14 cellular contexts compared by ENCODE assay signal in the genomic region with DNA sequence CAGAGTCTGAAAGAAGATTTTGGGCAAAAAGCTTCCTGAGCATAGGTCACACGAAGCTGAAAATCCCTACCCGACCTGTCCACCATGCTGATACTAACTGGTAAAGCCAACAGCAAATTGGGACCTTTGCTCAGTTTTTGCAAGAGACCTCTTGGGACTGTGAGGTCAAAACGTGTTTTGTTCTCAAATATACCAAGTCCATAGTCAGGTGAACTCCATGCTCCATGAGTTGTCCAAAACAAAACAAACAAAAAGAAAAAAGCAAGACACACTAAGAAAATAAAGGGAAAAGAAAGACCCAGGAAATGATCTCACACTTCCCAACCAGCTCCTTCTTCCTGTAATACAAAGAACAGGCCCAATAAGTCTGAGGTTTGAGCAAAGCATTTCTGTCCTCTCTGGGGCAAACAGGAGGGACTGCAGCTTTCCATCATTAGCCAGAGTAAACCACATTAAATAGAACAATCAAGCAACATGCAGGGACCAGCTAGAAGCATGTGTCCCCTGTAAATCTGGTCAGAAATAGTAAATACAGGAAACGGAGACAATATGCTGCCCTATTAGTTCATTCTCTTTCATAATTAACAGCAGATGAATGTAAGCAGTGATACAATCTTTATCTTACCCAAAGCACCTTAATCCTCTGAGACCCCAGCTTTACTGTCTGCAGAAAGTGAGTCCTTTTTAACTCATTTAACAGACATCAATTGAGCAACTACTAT.
DNase-seq lines count a peak whose midpoint lies in the region; TF ChIP-seq lines count a peak whose summit lies in the region.
"Had no signal": no experiment of that assay in that cellular context is flagged by ENCODE, and none has a peak within 500 bp of the region (broad histone marks: within the 10 kb centered on the region; RNA-seq: fewer than 3 reads in every experiment).

No MANE protein-coding gene starts in this region.

- WGBS in hepatocyte (ENCODE audit: low lambda C conversion rate, missing lambda C conversion rate): 61% methylated on average over 4 of the region's 4 CpGs

- BruUV-seq in MCF 10A (replicated peaks; lab: Mats Ljungman, UMichigan): no TSS peak

- no peaks in the 10 kb centered on the region for H3K9me3 Mint-ChIP-seq in MCF 10A (ENCODE audit: unreplicated experiment)
- H3K9me3 Mint-ChIP-seq: activated T-cell treated with anti-CD3 and anti-CD28 coated beads, Interleukin-2, amount 50 U/mL, for 24 hours; immature natural killer cell had no signal

- POLR2A ChIA-PET in MCF 10A (lab: Yijun Ruan, JAX): interaction anchor here (0.5 kb wide), 1 partner anchor 949 kb away, joined by 3 read pairs; no protein-coding TSS in a partner anchor

- no peaks in the 10 kb centered on the region for H4K20me1 ChIP-seq in hepatocyte (ENCODE audit: insufficient read depth, poor library complexity, severe bottlenecking)

- TF ChIP-seq POLR2A in breast epithelium (IDR thresholded peaks at IDR 0.05): no peak

- H3K27me3 ChIP-seq in breast epithelium (no peaks in the 10 kb centered on the region), hepatocyte (no peaks in the 10 kb centered on the region), HAP-1 (ENCODE audit: low read depth) (no peaks in the 10 kb centered on the region; the same call in 1 of the 2 replicates)
- H3K27me3 ChIP-seq: gastrocnemius medialis, suprapubic skin had no signal

- no peak overlapping the region for H3K4me3 Mint-ChIP-seq in MCF 10A (ENCODE audit: unreplicated experiment)
- H3K4me3 Mint-ChIP-seq: activated T-cell treated with anti-CD3 and anti-CD28 coated beads, Interleukin-2, amount 50 U/mL, for 24 hours; immature natural killer cell had no signal

- H3K4me2 ChIP-seq in hepatocyte: no peak overlapping the region

- H3K27ac ChIP-seq in breast epithelium: peak overlapping the region; percentile 4 to 20
- peak overlapping the region; percentile 21 for H3K27ac ChIP-seq in hepatocyte
- H3K27ac ChIP-seq: gastrocnemius medialis, suprapubic skin had no signal

- H3K9me3 ChIP-seq in breast epithelium (no peaks in the 10 kb centered on the region), hepatocyte (ENCODE audit: low read depth) (no peaks in the 10 kb centered on the region), HAP-1 (no peaks in the 10 kb centered on the region)
- H3K9me3 ChIP-seq: gastrocnemius medialis, suprapubic skin had no signal

- TF ChIP-seq CTCF in breast epithelium (IDR thresholded peaks at IDR 0.05): no peak
- no peak for TF ChIP-seq CTCF in MCF 10A (IDR thresholded peaks at IDR 0.05; ENCODE audit: unreplicated experiment)
- TF ChIP-seq CTCF in hepatocyte (IDR thresholded peaks at IDR 0.05; ENCODE audit: poor library complexity): no peak
- no peak for TF ChIP-seq CTCF in GM13976 (IDR thresholded peaks at IDR 0.05; ENCODE audit: borderline replicate concordance, control extremely low read depth, extremely low read depth, insufficient read depth, missing control alignments)

- no peaks in the 10 kb centered on the region for H3K79me2 ChIP-seq in hepatocyte

- no peaks in the 10 kb centered on the region for H3K36me3 Mint-ChIP-seq in MCF 10A (ENCODE audit: insufficient read depth, unreplicated experiment)

- H3K27me3 Mint-ChIP-seq in MCF 10A (ENCODE audit: insufficient read depth, unreplicated experiment): no peaks in the 10 kb centered on the region
- H3K27me3 Mint-ChIP-seq: activated T-cell treated with anti-CD3 and anti-CD28 coated beads, Interleukin-2, amount 50 U/mL, for 24 hours had no signal

- intact Hi-C loops in breast epithelium (cut with DNase I; ENCODE audit: low total_unique reads): no loop called here
- intact Hi-C loops in MCF 10A (cut with micrococcal nuclease): no loop called here
- intact Hi-C loops in head of caudate nucleus (cut with DNase I): no loop called here

- no peaks in the 10 kb centered on the region for H3K4me1 ChIP-seq in breast epithelium
- peaks cover 5% of the 10 kb centered on the region for H3K4me1 ChIP-seq in hepatocyte (ENCODE audit: insufficient read depth)
- H3K4me1 ChIP-seq in HAP-1: no peaks in the 10 kb centered on the region

- DNase-seq in breast epithelium (ENCODE audit: low spot score in 2 of 2) (no peak), MCF 10A (ENCODE audit: unreplicated experiment) (no peak), astrocyte of the hippocampus (ENCODE audit: low read depth, low spot score) (peak; percentile 31), hepatocyte (ENCODE audit: low spot score) (no peak), HAP-1 (ENCODE audit: low spot score in 2 of 2) (no peak), germinal center (ENCODE audit: low spot score) (no peak), head of caudate nucleus (no peak), GM13976 (ENCODE audit: low spot score) (no peak)
- DNase-seq: activated CD4-positive, alpha-beta T cell treated with anti-CD3 and anti-CD28 coated beads, Interleukin-2, amount 50 U/mL, for 1 hour; activated T-cell treated with anti-CD3 and anti-CD28 coated beads, Interleukin-2, amount 50 U/mL, for 24 hours; gastrocnemius medialis; immature natural killer cell; stimulated activated CD4-positive, alpha-beta T cell treated with anti-CD3 and anti-CD28 coated beads, Interleukin-15, amount 100 ng/mL, for 24 hours had no signal

- H3K4me3 ChIP-seq in breast epithelium: no peak overlapping the region
- H3K4me3 ChIP-seq in hepatocyte: no peak overlapping the region
- no peak overlapping the region for H3K4me3 ChIP-seq in HAP-1
- H3K4me3 ChIP-seq: gastrocnemius medialis, suprapubic skin had no signal

- H3K4me1 Mint-ChIP-seq in MCF 10A (ENCODE audit: insufficient read depth, unreplicated experiment): peaks cover 5% of the 10 kb centered on the region

- in situ Hi-C loops in HAP-1 (cut with MboI; ENCODE audit: low sequenced_read_pairs) (no loop called here), GM13976 (cut with MboI; ENCODE audit: low sequenced_read_pairs, unreplicated experiment) (no loop called here)

- H3K9me2 ChIP-seq in hepatocyte (replicated peaks; ENCODE audit: insufficient read depth): no peaks in the 10 kb centered on the region

- H3K36me3 ChIP-seq in breast epithelium (no peaks in the 10 kb centered on the region), hepatocyte (replicated peaks; ENCODE audit: insufficient read depth, low read depth) (no peaks in the 10 kb centered on the region), HAP-1 (replicated peaks) (no peaks in the 10 kb centered on the region)
- H3K36me3 ChIP-seq: gastrocnemius medialis, suprapubic skin had no signal

- CTCF ChIA-PET in MCF 10A (lab: Yijun Ruan, JAX): interaction anchor here (0.6 to 0.9 kb wide), 3 partner anchors 70 to 91 kb away, joined by 3 to 4 read pairs (median 3); no protein-coding TSS in a partner anchor

- H3K27ac Mint-ChIP-seq in MCF 10A (ENCODE audit: low read depth, unreplicated experiment): no peak overlapping the region
- H3K27ac Mint-ChIP-seq: activated T-cell treated with anti-CD3 and anti-CD28 coated beads, Interleukin-2, amount 50 U/mL, for 24 hours had no signal

- H2AFZ ChIP-seq in hepatocyte: no peak overlapping the region
